In genomic region chr12:53070901-53071492, GRCh38 we compare ENCODE assay signal across 11 cellular contexts. TPM values are rescaled to one million over a fixed set of nuclear protein-coding genes. Genes with fewer than 3 reads are reported as not detected.
DNase-seq lines count a peak whose midpoint lies in the region; ATAC-seq and TF ChIP-seq lines count a peak whose summit lies in the region.
"Had no signal": no experiment of that assay in that cellular context is flagged by ENCODE, and none has a peak within 500 bp of the region (broad histone marks: within the 10 kb centered on the region; RNA-seq: fewer than 3 reads in every experiment).

No MANE protein-coding gene starts in this region.

- H3K9ac ChIP-seq in mucosa of rectum (ENCODE audit: low read depth in 1 of 2, low read length in 2 of 2) = no peak overlapping the region

- peak overlapping the region in 3 of 5 experiments; percentile 31 to 53 (median 39) for H3K27ac Mint-ChIP-seq in brain

- no peak for TF ChIP-seq POLR2A in transverse colon (IDR thresholded peaks at IDR 0.05)

- TF ChIP-seq CTCF in brain (conservative IDR thresholded peaks at IDR 0.05) = no peak
- TF ChIP-seq CTCF in transverse colon (IDR thresholded peaks at IDR 0.05) = no peak

- H3K9me3 ChIP-seq in mucosa of rectum (ENCODE audit: control insufficient read depth in 2 of 2, low read length in 2 of 2) = no peaks in the 10 kb centered on the region
- H3K9me3 ChIP-seq in transverse colon = no peaks in the 10 kb centered on the region
- H3K9me3 ChIP-seq in effector memory CD4-positive, alpha-beta T cell (ENCODE audit: control insufficient read depth, low read length) = no peaks in the 10 kb centered on the region

- H3K27me3 ChIP-seq in mucosa of rectum (ENCODE audit: control insufficient read depth in 2 of 2, insufficient read depth in 2 of 2, low read length in 2 of 2) (no peaks in the 10 kb centered on the region), transverse colon (no peaks in the 10 kb centered on the region)
- no peaks in the 10 kb centered on the region for H3K27me3 ChIP-seq in effector memory CD4-positive, alpha-beta T cell (replicated peaks; ENCODE audit: control insufficient read depth, insufficient read depth, low read length, poor library complexity, severe bottlenecking)

- intact Hi-C loops in transverse colon (cut with DNase I; ENCODE audit: low total_unique reads) = no loop called here

- in situ Hi-C loops in transverse colon (cut with MboI; ENCODE audit: low pct_ligation_motif_present in 1 of 4, low pct_unique_long_range_greater_than_20kb in 1 of 4, low sequenced_read_pairs in 3 of 4) = loop anchor here in 2 of 4 donors (25.0 kb wide), 2 partner anchors 116 to 216 kb away; partner anchors contain the start of genes CSAD (in 1 of the 2), MYG1 (in 1 of the 2), PFDN5 (in 1 of the 2) and ZNF740 (in 1 of the 2)

- 89% methylated on average over 7 of the region's 7 CpGs; no CpG with 5 or more reads in 1 of the 2 donors for WGBS in transverse colon (ENCODE audit: low coverage in 1 of 2), 2 donors

- no peak for ATAC-seq in HG03135 (IDR thresholded peaks at IDR 0.05; ENCODE audit: unreplicated experiment)

- H3K4me1 ChIP-seq in mucosa of rectum (ENCODE audit: control insufficient read depth in 2 of 2, insufficient read depth in 2 of 2, low read length in 2 of 2) = peaks cover 4 to 15% of the 10 kb centered on the region in 2 donors
- peaks cover 0 to 42% (median 26%) of the 10 kb centered on the region in 4 donors for H3K4me1 ChIP-seq in transverse colon
- H3K4me1 ChIP-seq in effector memory CD4-positive, alpha-beta T cell (ENCODE audit: control insufficient read depth, insufficient read depth, low read length, poor library complexity, severe bottlenecking) = no peaks in the 10 kb centered on the region

- no peaks in the 10 kb centered on the region for H3K9me3 Mint-ChIP-seq in brain

- H3K4me1 Mint-ChIP-seq in brain = peaks cover 61% of the 10 kb centered on the region

- peaks cover 55% of the 10 kb centered on the region for H3K36me3 Mint-ChIP-seq in brain

- no peak for TF ChIP-seq EP300 in transverse colon (IDR thresholded peaks at IDR 0.05; ENCODE audit: low read depth)

- H3K27ac ChIP-seq in mucosa of rectum (ENCODE audit: low read depth in 2 of 2, low read length in 2 of 2) (peak overlapping the region; percentile 20 to 46), transverse colon (peak overlapping the region; percentile 53 to 83 (median 70))
- no peak overlapping the region for H3K27ac ChIP-seq in effector memory CD4-positive, alpha-beta T cell (ENCODE audit: insufficient read depth, low read length, poor library complexity, severe bottlenecking)

- no peaks in the 10 kb centered on the region for H3K27me3 Mint-ChIP-seq in brain

- H3K36me3 ChIP-seq in mucosa of rectum (ENCODE audit: control insufficient read depth in 2 of 2, insufficient read depth in 2 of 2, low read length in 2 of 2) = peaks cover 42 to 61% of the 10 kb centered on the region in 2 donors
- peaks cover 0 to 10% (median 0%) of the 10 kb centered on the region in 4 donors for H3K36me3 ChIP-seq in transverse colon
- peaks cover 59% of the 10 kb centered on the region for H3K36me3 ChIP-seq in effector memory CD4-positive, alpha-beta T cell (ENCODE audit: control insufficient read depth, insufficient read depth, low read length)

- H3K4me3 ChIP-seq in mucosa of rectum (ENCODE audit: low read length in 2 of 2) (no peak overlapping the region), transverse colon (no peak overlapping the region)
- no peak overlapping the region for H3K4me3 ChIP-seq in effector memory CD4-positive, alpha-beta T cell (ENCODE audit: insufficient read depth, low read depth, low read length, poor library complexity, severe bottlenecking)

- H3K4me3 Mint-ChIP-seq in brain = peak overlapping the region in 1 of 5 experiments; percentile 1

- peak; percentile 53 for DNase-seq in activated effector memory CD4-positive, alpha-beta T cell treated with anti-CD3 and anti-CD28 coated beads, Interleukin-2, amount 50 U/mL, for 16 hours
- DNase-seq in activated effector memory CD4-positive, alpha-beta T cell treated with Interleukin-2 at 50 U/mL for 16 hours = no peak
- DNase-seq in transverse colon (no peak), cerebellar cortex (ENCODE audit: low spot score) (no peak)
- DNase-seq in effector memory CD4-positive, alpha-beta T cell = no peak
- DNase-seq: GDM1, NCI-H1436 had no signal

RNA-seq across cellular contexts. Expression of gene SPRYD3, which starts 8.2 kb away (rescaled TPM):
- polyA plus RNA-seq in brain (ENCODE audit: insufficient read depth, low read depth, low replicate concordance) = 77.1 TPM
- 10 to 100 TPM; 10.1 to 27.0 (median 21.9) TPM for total RNA-seq in transverse colon

RNA-seq across cellular contexts. Expression of gene TNS2, which starts 21.1 kb away (rescaled TPM):
- 32.4 TPM for polyA plus RNA-seq in brain (ENCODE audit: insufficient read depth, low read depth, low replicate concordance)
- 100 to 1,000 TPM in 2 of 4 donors, 10 to 100 TPM in 2; 48.2 to 397 (median 169) TPM for total RNA-seq in transverse colon

RNA-seq across cellular contexts. Expression of gene IGFBP6, which starts 26.5 kb away (rescaled TPM):
- 17.3 TPM for polyA plus RNA-seq in brain (ENCODE audit: insufficient read depth, low read depth, low replicate concordance)
- total RNA-seq in transverse colon = 100 to 1,000 TPM in 1 of 4 donors, 10 to 100 TPM in 3; 38.5 to 106 (median 94.5) TPM

RNA-seq across cellular contexts. Expression of gene SOAT2, which starts 32.3 kb away (rescaled TPM):
- not detected for polyA plus RNA-seq in brain (ENCODE audit: insufficient read depth, low read depth, low replicate concordance)
- under 1 TPM in 1 of 4 donors, not detected in 3; 0.41 TPM for total RNA-seq in transverse colon
- total RNA-seq: dermis microvascular lymphatic vessel endothelial cell had no signal
